Comparison of ENCODE assay signal across 15 cellular contexts in genomic region chr18:23824235-23824634, GRCh38.
DNase-seq lines count a peak whose midpoint lies in the region; ATAC-seq and TF ChIP-seq lines count a peak whose summit lies in the region.
"Had no signal": no experiment of that assay in that cellular context is flagged by ENCODE, and none has a peak within 500 bp of the region (broad histone marks: within the 10 kb centered on the region; RNA-seq: fewer than 3 reads in every experiment).

No MANE protein-coding gene starts in this region.

- peaks cover 6 to 8% of the 10 kb centered on the region in 2 donors for H3K4me1 Mint-ChIP-seq in natural killer cell
- H3K4me1 Mint-ChIP-seq in natural killer cell treated with Interleukin-12 subunit alpha and Interleukin-12 subunit beta and Interleukin-15 and Interleukin-18, amount 100 ng/mL, for 72 hours (ENCODE audit: low read depth in 2 of 2): peaks cover 6 to 10% of the 10 kb centered on the region in 2 donors
- H3K4me1 Mint-ChIP-seq in activated CD4-positive, alpha-beta memory T cell treated with anti-CD3 and anti-CD28 coated beads, Interleukin-2, amount 10 ng/mL, durations not matched to agents 7 days and 5 days: peaks cover 30% of the 10 kb centered on the region

- H3K4me1 ChIP-seq in Panc1 (ENCODE audit: control insufficient read depth, insufficient read depth, low read length): no peaks in the 10 kb centered on the region

- H3K9me3 ChIP-seq in Panc1 (ENCODE audit: control insufficient read depth, insufficient read depth, low read depth, low read length): no peaks in the 10 kb centered on the region
- H3K9me3 ChIP-seq: lower lobe of right lung, upper lobe of left lung had no signal

- H3K4me3 ChIP-seq in Panc1 (ENCODE audit: low read depth in 2 of 2, low read length in 2 of 2): no peak overlapping the region
- H3K4me3 ChIP-seq in fibroblast of mammary gland (ENCODE audit: control insufficient read depth, low read depth, low read length): no peak overlapping the region
- H3K4me3 ChIP-seq: cardiac muscle cell, lower lobe of right lung, upper lobe of left lung had no signal

- H3K27me3 ChIP-seq in Panc1 (ENCODE audit: control insufficient read depth, insufficient read depth, low read length): no peaks in the 10 kb centered on the region; the same call in 1 of the 2 replicates
- H3K27me3 ChIP-seq: cardiac muscle cell, upper lobe of left lung had no signal

- no peaks in the 10 kb centered on the region for H3K9me3 Mint-ChIP-seq in natural killer cell
- H3K9me3 Mint-ChIP-seq in natural killer cell treated with Interleukin-12 subunit alpha and Interleukin-12 subunit beta and Interleukin-15 and Interleukin-18, amount 100 ng/mL, for 72 hours: no peaks in the 10 kb centered on the region
- no peaks in the 10 kb centered on the region for H3K9me3 Mint-ChIP-seq in activated CD4-positive, alpha-beta memory T cell treated with anti-CD3 and anti-CD28 coated beads, Interleukin-2, amount 10 ng/mL, durations not matched to agents 7 days and 5 days

- POLR2A ChIA-PET in Panc1 (lab: Charles Lee): no interaction called here
- POLR2A ChIA-PET in activated CD4-positive, alpha-beta memory T cell treated with anti-CD3 and anti-CD28 coated beads, Interleukin-2, amount 10 ng/mL, durations not matched to agents 7 days and 5 days (lab: Charles Lee): no interaction called here

- intact Hi-C loops in natural killer cell (cut with micrococcal nuclease): no loop called here
- intact Hi-C loops in Panc1 (cut with micrococcal nuclease; ENCODE audit: unreplicated experiment): loop anchor here (5.0 kb wide), 2 partner anchors 93 to 293 kb away; no protein-coding TSS in a partner anchor

- CTCF ChIA-PET in Panc1 (lab: Charles Lee): interaction anchor here (0.7 kb wide), 1 partner anchor 65 kb away, joined by 3 read pairs; no protein-coding TSS in a partner anchor
- CTCF ChIA-PET in activated CD4-positive, alpha-beta memory T cell treated with anti-CD3 and anti-CD28 coated beads, Interleukin-2, amount 10 ng/mL, durations not matched to agents 7 days and 5 days (lab: Charles Lee): interaction anchor here (1.0 to 1.4 kb wide), 5 partner anchors 14 to 294 kb away, joined by 3 to 4 read pairs (median 4); no protein-coding TSS in a partner anchor

- ATAC-seq in natural killer cell (no peak), Panc1 (no peak), GM18858 (IDR thresholded peaks at IDR 0.05; ENCODE audit: unreplicated experiment) (no peak), GM19324 (IDR thresholded peaks at IDR 0.05; ENCODE audit: low FRiP score, unreplicated experiment) (no peak)
- ATAC-seq in natural killer cell treated with Interleukin-12 subunit alpha and Interleukin-12 subunit beta and Interleukin-15 and Interleukin-18, amount 100 ng/mL, for 72 hours: no peak

- DNase-seq in natural killer cell: no peak
- DNase-seq in natural killer cell treated with Interleukin-12 subunit alpha and Interleukin-12 subunit beta and Interleukin-15 and Interleukin-18, amount 100 ng/mL, for 72 hours (ENCODE audit: low spot score): no peak
- no peak for DNase-seq in Panc1 (ENCODE audit: low read depth, low spot score)
- DNase-seq in fibroblast of mammary gland (ENCODE audit: low read depth): peak; percentile 12
- DNase-seq in activated CD4-positive, alpha-beta memory T cell treated with anti-CD3 and anti-CD28 coated beads, Interleukin-2, amount 10 ng/mL, durations not matched to agents 7 days and 5 days: no peak
- DNase-seq in COLO668 (lab: John Stamatoyannopoulos, UW; ENCODE audit: unreplicated experiment): no peak
- DNase-seq: activated gamma-delta T cell treated with Interleukin-2 at 50 U/mL for 16 hours, hypothalamus, lower lobe of right lung, NCI-H446, upper lobe of left lung had no signal

- H3K27ac Mint-ChIP-seq in natural killer cell: no peak overlapping the region
- H3K27ac Mint-ChIP-seq in natural killer cell treated with Interleukin-12 subunit alpha and Interleukin-12 subunit beta and Interleukin-15 and Interleukin-18, amount 100 ng/mL, for 72 hours: no peak overlapping the region
- no peak overlapping the region for H3K27ac Mint-ChIP-seq in activated CD4-positive, alpha-beta memory T cell treated with anti-CD3 and anti-CD28 coated beads, Interleukin-2, amount 10 ng/mL, durations not matched to agents 7 days and 5 days

- no peaks in the 10 kb centered on the region for H3K36me3 ChIP-seq in Panc1 (ENCODE audit: control insufficient read depth, insufficient read depth, low read length)
- H3K36me3 ChIP-seq: cardiac muscle cell, upper lobe of left lung had no signal

- TF ChIP-seq CTCF in natural killer cell (IDR thresholded peaks at IDR 0.05) (peak; percentile 25), Panc1 (IDR thresholded peaks at IDR 0.05) (peak; percentile 20; the same call in 1 of the 2 replicates), fibroblast of mammary gland (conservative IDR thresholded peaks at IDR 0.05; ENCODE audit: control insufficient read depth, insufficient read depth, low read depth, low read length) (no peak)

- H3K27me3 Mint-ChIP-seq in natural killer cell (ENCODE audit: low read depth in 2 of 2): peaks cover 12 to 28% of the 10 kb centered on the region in 2 donors
- H3K27me3 Mint-ChIP-seq in natural killer cell treated with Interleukin-12 subunit alpha and Interleukin-12 subunit beta and Interleukin-15 and Interleukin-18, amount 100 ng/mL, for 72 hours: peaks cover 5 to 8% of the 10 kb centered on the region in 2 donors
- peaks cover 7% of the 10 kb centered on the region for H3K27me3 Mint-ChIP-seq in activated CD4-positive, alpha-beta memory T cell treated with anti-CD3 and anti-CD28 coated beads, Interleukin-2, amount 10 ng/mL, durations not matched to agents 7 days and 5 days

- H3K36me3 Mint-ChIP-seq in natural killer cell: no peaks in the 10 kb centered on the region
- no peaks in the 10 kb centered on the region for H3K36me3 Mint-ChIP-seq in natural killer cell treated with Interleukin-12 subunit alpha and Interleukin-12 subunit beta and Interleukin-15 and Interleukin-18, amount 100 ng/mL, for 72 hours
- no peaks in the 10 kb centered on the region for H3K36me3 Mint-ChIP-seq in activated CD4-positive, alpha-beta memory T cell treated with anti-CD3 and anti-CD28 coated beads, Interleukin-2, amount 10 ng/mL, durations not matched to agents 7 days and 5 days (ENCODE audit: low read depth)

- no peak overlapping the region for H3K4me3 Mint-ChIP-seq in natural killer cell
- H3K4me3 Mint-ChIP-seq in natural killer cell treated with Interleukin-12 subunit alpha and Interleukin-12 subunit beta and Interleukin-15 and Interleukin-18, amount 100 ng/mL, for 72 hours: no peak overlapping the region
- no peak overlapping the region for H3K4me3 Mint-ChIP-seq in activated CD4-positive, alpha-beta memory T cell treated with anti-CD3 and anti-CD28 coated beads, Interleukin-2, amount 10 ng/mL, durations not matched to agents 7 days and 5 days

- no TSS peak for BruUV-seq in Panc1 (replicated peaks; lab: Mats Ljungman, UMichigan)

- in situ Hi-C loops in Panc1 (cut with HindIII; ENCODE audit: low pct_unique_long_range_greater_than_20kb, low sequenced_read_pairs): no loop called here

- H3K27ac ChIP-seq in Panc1 (ENCODE audit: low read length): no peak overlapping the region
- H3K27ac ChIP-seq: cardiac muscle cell, RWPE1 had no signal
